18 cellular contexts compared by ENCODE assay signal in the genomic region with DNA sequence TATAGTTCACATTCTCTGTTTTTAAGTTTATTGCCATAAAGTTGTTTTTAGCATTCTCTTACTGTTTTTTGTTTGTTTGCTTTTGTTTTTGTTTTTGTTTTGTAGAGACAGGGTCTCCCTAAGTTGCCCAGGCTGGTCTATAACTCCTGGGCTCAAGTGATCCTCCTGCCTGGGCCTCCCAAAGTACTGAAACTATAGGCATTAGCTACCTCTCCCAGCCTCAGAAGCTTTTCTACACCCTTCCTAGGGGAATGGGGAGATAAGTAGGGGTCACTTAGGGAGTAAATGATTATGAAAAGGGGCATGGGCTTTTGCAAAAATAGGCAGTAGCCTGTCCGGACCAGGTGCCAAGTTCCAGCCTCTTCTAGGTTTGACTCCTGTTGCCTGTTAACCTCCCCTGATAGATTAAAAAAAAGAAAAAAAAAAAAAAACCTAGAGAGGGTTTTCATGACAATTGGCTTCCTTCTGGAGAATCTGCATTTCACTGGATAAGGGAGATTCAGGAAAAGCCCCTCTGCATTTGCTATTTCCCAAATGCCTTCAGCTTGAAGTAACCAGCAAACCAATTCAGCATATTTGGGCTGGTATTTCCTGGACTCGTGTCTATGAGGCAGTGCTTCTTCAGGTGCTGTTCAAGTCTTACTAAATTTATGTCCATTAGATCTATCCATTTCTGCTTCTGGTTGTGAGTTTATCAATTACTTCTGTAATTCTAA.
DNase-seq lines count a peak whose midpoint lies in the region; ATAC-seq and TF ChIP-seq lines count a peak whose summit lies in the region.
"Had no signal": no experiment of that assay in that cellular context is flagged by ENCODE, and none has a peak within 500 bp of the region (broad histone marks: within the 10 kb centered on the region; RNA-seq: fewer than 3 reads in every experiment).

No MANE protein-coding gene starts in this region.

- H3K14ac ChIP-seq in H9 (ENCODE audit: insufficient read depth, low read length) = no peak overlapping the region

- H3K23me2 ChIP-seq in H9 (ENCODE audit: insufficient read length, low read depth, low read length, poor library complexity, severe bottlenecking) = no peaks in the 10 kb centered on the region

- H3K4ac ChIP-seq in H9 (ENCODE audit: low read depth, low read length) = no peak overlapping the region
- H3K4ac ChIP-seq in mesendoderm (ENCODE audit: low read depth, low read length) = no peak overlapping the region

- H2BK120ac ChIP-seq in H9 (ENCODE audit: low read depth, low read length, poor library complexity, severe bottlenecking) (no peak overlapping the region), mesendoderm (ENCODE audit: low read depth, low read length) (no peak overlapping the region)

- H3K27ac ChIP-seq in H9 (ENCODE audit: insufficient read length, low read depth, low read length) (peak overlapping the region; percentile 93), mesendoderm (ENCODE audit: low read depth, low read length) (peak overlapping the region; percentile 31)
- H3K27ac ChIP-seq: A549, C4-2B had no signal

- no peaks in the 10 kb centered on the region for H4K20me1 ChIP-seq in H9 (ENCODE audit: control insufficient read depth, insufficient read depth, insufficient read length)

- H3K36me3 ChIP-seq in mesendoderm (ENCODE audit: control insufficient read depth, insufficient read depth, low read length) = no peaks in the 10 kb centered on the region
- H3K36me3 ChIP-seq: BE2C, HAP-1 had no signal

- no peak overlapping the region for H2BK12ac ChIP-seq in H9 (ENCODE audit: insufficient read length, low read depth, low read length)

- H4K8ac ChIP-seq in H9 (replicated peaks; ENCODE audit: insufficient read length, low read depth, low read length) (no peak overlapping the region), mesendoderm (ENCODE audit: low read depth, low read length) (no peak overlapping the region)

- H4K5ac ChIP-seq in H9 (ENCODE audit: insufficient read length, low read depth, low read length) = no peak overlapping the region
- no peak overlapping the region for H4K5ac ChIP-seq in mesendoderm (ENCODE audit: low read length)

- H3K36me3 Mint-ChIP-seq in H9 (ENCODE audit: insufficient read depth in 1 of 3, low read depth in 3 of 3) (peaks cover 4 to 9% (median 4%) of the 10 kb centered on the region in 3 experiments; a peak in 4 of 7 replicates), WTC11 (peaks cover 3% of the 10 kb centered on the region; the same call in 1 of the 2 replicates), T-cell (peaks cover 6% of the 10 kb centered on the region)

- no peak overlapping the region for H2AK5ac ChIP-seq in H9 (ENCODE audit: insufficient read length, low read length)
- H2AK5ac ChIP-seq in mesendoderm (ENCODE audit: low read length) = no peak overlapping the region

- no CpG with 5 or more reads among the region's 2 CpGs for WGBS in H9 (ENCODE audit: extremely low coverage, insufficient read length, low lambda C conversion rate)
- WGBS in mesendoderm (ENCODE audit: extremely low coverage, insufficient coverage, low lambda C conversion rate) = no CpG with 5 or more reads among the region's 2 CpGs

- CTCF ChIA-PET in WTC11 (lab: Charles Lee) (interaction anchor here (1.3 to 1.4 kb wide), 2 partner anchors 32 to 62 kb away, joined by 4 to 6 read pairs; no protein-coding TSS in a partner anchor), T-cell (lab: Charles Lee) (no interaction called here), HEK293T (lab: Yijun Ruan, JAX) (no interaction called here)

- H3K79me2 ChIP-seq in H9 (ENCODE audit: insufficient read depth, low read length) = no peaks in the 10 kb centered on the region
- H3K79me2 ChIP-seq in mesendoderm (ENCODE audit: control insufficient read depth, insufficient read depth, low read length) = no peaks in the 10 kb centered on the region

- H3K27me3 Mint-ChIP-seq in H9 (ENCODE audit: low read depth) (no peaks in the 10 kb centered on the region), WTC11 (ENCODE audit: low read depth) (no peaks in the 10 kb centered on the region), T-cell (no peaks in the 10 kb centered on the region)
- H3K27me3 Mint-ChIP-seq: CD4-positive, alpha-beta memory T cell had no signal

- no peak overlapping the region for H4K91ac ChIP-seq in H9 (ENCODE audit: insufficient read length, low read depth, low read length)

- no peaks in the 10 kb centered on the region for H3K9me3 ChIP-seq in H9 (ENCODE audit: control insufficient read depth, low read depth, low read length)
- H3K9me3 ChIP-seq: A549, BE2C, HAP-1 had no signal

- peak overlapping the region; percentile 67 for H3T11ph ChIP-seq in H9 (ENCODE audit: low read length)

- peak overlapping the region; percentile 45 for H2BK20ac ChIP-seq in H9 (ENCODE audit: low read depth, low read length, poor library complexity, severe bottlenecking)

- peaks cover 3% of the 10 kb centered on the region; the same call in 1 of the 2 replicates for H3K4me1 ChIP-seq in H9 (ENCODE audit: insufficient read depth, low read length)
- peaks cover 6% of the 10 kb centered on the region for H3K4me1 ChIP-seq in mesendoderm (ENCODE audit: control insufficient read depth, low read depth, low read length)
- H3K4me1 ChIP-seq: A549, BE2C, HAP-1 had no signal

- DNase-seq in H9 (no peak), WTC11 (ENCODE audit: low spot score) (no peak), iPS DF 4.7 (ENCODE audit: extremely low read depth, low spot score) (peak; percentile 81), mesendoderm (peak; percentile 54), T-cell (no peak), NCI-H1092 treated with DMSO at 0.1 percent for 48 hours (lab: John Stamatoyannopoulos, UW) (no peak), NK-92 (lab: John Stamatoyannopoulos, UW; ENCODE audit: unreplicated experiment) (no peak), HEK293T (ENCODE audit: extremely low spot score) (no peak)
- DNase-seq: BE2C; CD4-positive, alpha-beta memory T cell; DMS79 treated with DMSO at 0.1 percent for 48 hours; EL; GDM1; HFFc6 had no signal

- peak; percentile 78 for ATAC-seq in WTC11
- ATAC-seq in T-cell (replicated peaks in 1 of 4) = no peak
- ATAC-seq: A549, K562 had no signal

- H3K56ac ChIP-seq in H9 (ENCODE audit: insufficient read length, low read depth, low read length) = no peak overlapping the region
- H3K56ac ChIP-seq in mesendoderm (ENCODE audit: low read length) = no peak overlapping the region

- H2BK15ac ChIP-seq in H9 (ENCODE audit: low read depth, low read length) (no peak overlapping the region), mesendoderm (replicated peaks; ENCODE audit: low read depth) (no peak overlapping the region)

- H3K4me1 Mint-ChIP-seq in H9 (peaks cover 41 to 43% of the 10 kb centered on the region in 2 experiments), WTC11 (peaks cover 45% of the 10 kb centered on the region), T-cell (peaks cover 0 to 2% (median 0%) of the 10 kb centered on the region in 3 donors)
- H3K4me1 Mint-ChIP-seq: CD4-positive, alpha-beta memory T cell had no signal

- POLR2A ChIA-PET in WTC11 (lab: Charles Lee) = interaction anchor here (1.0 kb wide), 2 partner anchors 30 to 32 kb away, joined by 3 to 4 read pairs; no protein-coding TSS in a partner anchor
- POLR2A ChIA-PET in T-cell (lab: Charles Lee) = interaction anchor here (0.6 to 0.7 kb wide), 2 partner anchors 10 to 151 kb away, joined by 3 to 5 read pairs; no protein-coding TSS in a partner anchor
- POLR2A ChIA-PET in HEK293T (lab: Yijun Ruan, JAX) = no interaction called here

- H2AFZ ChIP-seq in H9 (ENCODE audit: low read length) = no peak overlapping the region

- no peak overlapping the region for H2BK5ac ChIP-seq in H9 (ENCODE audit: insufficient read length, low read length)
- H2BK5ac ChIP-seq in mesendoderm (ENCODE audit: low read length) = no peak overlapping the region

- H3K9me3 Mint-ChIP-seq in H9 = peaks cover 0 to 3% of the 10 kb centered on the region in 2 experiments; a peak in 3 of 5 replicates
- peaks cover 4% of the 10 kb centered on the region; the same call in 1 of the 2 replicates for H3K9me3 Mint-ChIP-seq in WTC11
- H3K9me3 Mint-ChIP-seq in T-cell = peaks cover 0 to under 1% (median 0%) of the 10 kb centered on the region in 3 donors
- H3K9me3 Mint-ChIP-seq: CD4-positive, alpha-beta memory T cell; HFFc6 had no signal

- H3K27ac Mint-ChIP-seq in H9 (peak overlapping the region; percentile 79 to 99 (median 97)), WTC11 (peak overlapping the region; percentile 96), T-cell (no peak overlapping the region)
- H3K27ac Mint-ChIP-seq: CD4-positive, alpha-beta memory T cell; HFFc6 had no signal

- H3K23ac ChIP-seq in H9 (ENCODE audit: insufficient read length, low read depth, low read length) (no peak overlapping the region), mesendoderm (ENCODE audit: low read length) (no peak overlapping the region)

- H3K4me3 ChIP-seq in mesendoderm (ENCODE audit: low read length) = no peak overlapping the region
- H3K4me3 ChIP-seq: A549, HAP-1, K562 had no signal

- H3K18ac ChIP-seq in H9 (ENCODE audit: insufficient read length, low read depth, low read length) = no peak overlapping the region
- H3K18ac ChIP-seq in mesendoderm (ENCODE audit: low read length) = peak overlapping the region; percentile 75

- H3K27me3 ChIP-seq in H9 (ENCODE audit: insufficient read depth, low read length) (no peaks in the 10 kb centered on the region), mesendoderm (ENCODE audit: insufficient read depth, low read length, poor library complexity) (no peaks in the 10 kb centered on the region)
- H3K27me3 ChIP-seq: BE2C had no signal

- no peaks in the 10 kb centered on the region for H3K79me1 ChIP-seq in H9 (ENCODE audit: insufficient read depth, low read depth, low read length, poor library complexity, severe bottlenecking)
- H3K79me1 ChIP-seq in mesendoderm (ENCODE audit: low read length) = no peaks in the 10 kb centered on the region

- H3K9ac ChIP-seq in H9 (ENCODE audit: extremely low read depth, insufficient read length, low read length) = no peak overlapping the region
- no peak overlapping the region for H3K9ac ChIP-seq in mesendoderm (ENCODE audit: low read length)

- TF ChIP-seq CTCF in H9 (conservative IDR thresholded peaks at IDR 0.05) (no peak), WTC11 (IDR thresholded peaks at IDR 0.05) (no peak)

- peak overlapping the region in 1 of 2 experiments; percentile 22; a peak in 1 of 5 replicates for H3K4me3 Mint-ChIP-seq in H9
- H3K4me3 Mint-ChIP-seq in WTC11 = no peak overlapping the region
- no peak overlapping the region for H3K4me3 Mint-ChIP-seq in T-cell
- H3K4me3 Mint-ChIP-seq: CD4-positive, alpha-beta memory T cell; HFFc6 had no signal

- H3K4me2 ChIP-seq in H9 (ENCODE audit: insufficient read depth, insufficient read length, low read length) (peak overlapping the region; percentile 51), mesendoderm (ENCODE audit: low read length) (no peak overlapping the region)
- H3K4me2 ChIP-seq: A549 had no signal

TF ChIP-seq in HEK293T, 16 proteins besides CTCF, POLR2A, EP300 and RAD21 (continues in another document):
- TF ChIP-seq L3MBTL2 (conservative IDR thresholded peaks at IDR 0.05) = no peak
- no peak for TF ChIP-seq BHLHE40 (IDR thresholded peaks at IDR 0.05; ENCODE audit: borderline replicate concordance)

Comparison
In these comparisons a context has a peak if more than half of its experiments do, and no peak if none do; other contexts are left out.
1. DNase-seq: peak in iPS DF 4.7 (single experiment) and mesendoderm (single experiment); none in H9 (single experiment), WTC11 (single experiment), T-cell (0 of 34), NCI-H1092 treated with DMSO at 0.1 percent for 48 hours (single experiment), NK-92 (single experiment) and HEK293T (single experiment).
2. H3K27ac Mint-ChIP-seq: peak in H9 (3 of 3) and WTC11 (single experiment); none in T-cell (0 of 2).